In genomic region chr11:86625544-86625943, GRCh38 we compare ENCODE assay signal across 21 cellular contexts. TPM values are rescaled to one million over a fixed set of nuclear protein-coding genes. Genes with fewer than 3 reads are reported as not detected.
DNase-seq lines count a peak whose midpoint lies in the region; ATAC-seq, FAIRE-seq and TF ChIP-seq lines count a peak whose summit lies in the region.
"Had no signal": no experiment of that assay in that cellular context is flagged by ENCODE, and none has a peak within 500 bp of the region (broad histone marks: within the 10 kb centered on the region; RNA-seq: fewer than 3 reads in every experiment).

No MANE protein-coding gene starts in this region.

- H3K9me3 Mint-ChIP-seq in activated naive CD8-positive, alpha-beta T cell treated with anti-CD3 and anti-CD28 coated beads, Interleukin-2, amount 50 U/mL, for 24 hours: no peaks in the 10 kb centered on the region
- H3K9me3 Mint-ChIP-seq in activated CD4-positive, alpha-beta T cell treated with anti-CD3 and anti-CD28 coated beads, Interleukin-2, amount 10 ng/mL, durations not matched to agents 24 days and 14 days: peaks cover 4% of the 10 kb centered on the region
- H3K9me3 Mint-ChIP-seq: CD4-positive, CD25-positive, alpha-beta regulatory T cell had no signal

- no peaks in the 10 kb centered on the region for H3K36me3 ChIP-seq in ascending aorta
- H3K36me3 ChIP-seq: upper lobe of right lung had no signal

- DNase-seq in GM12892 (ENCODE audit: insufficient read length) (no peak), ascending aorta (ENCODE audit: low spot score in 2 of 2) (no peak), NCI-H146 (lab: John Stamatoyannopoulos, UW) (no peak)
- no peak for DNase-seq in activated naive CD8-positive, alpha-beta T cell treated with anti-CD3 and anti-CD28 coated beads, Interleukin-2, amount 50 U/mL, for 24 hours
- DNase-seq in stimulated activated naive CD8-positive, alpha-beta T cell treated with anti-CD3 and anti-CD28 coated beads, Interleukin-15, Interleukin-2, amounts not matched to agents 100 U/mL and 50 U/mL, for 24 hours: no peak
- DNase-seq in activated CD4-positive, alpha-beta T cell treated with anti-CD3 and anti-CD28 coated beads, Interleukin-2, amount 10 ng/mL, durations not matched to agents 24 days and 14 days: no peak
- DNase-seq: activated CD4-positive, alpha-beta T cell treated with anti-CD3 and anti-CD28 coated beads for 1 hour; caudate nucleus; CD4-positive, CD25-positive, alpha-beta regulatory T cell; DMS79; effector CD4-positive, alpha-beta T cell; GOT3; NCI-H1436; NCI-H446 treated with DMSO at 0.1 percent for 48 hours; SHP77 treated with DMSO at 0.1 percent for 48 hours; stimulated activated naive CD4-positive, alpha-beta T cell; upper lobe of right lung had no signal

- no peak overlapping the region for H3K4me3 ChIP-seq in ascending aorta
- H3K4me3 ChIP-seq: skin epidermis, upper lobe of right lung had no signal

- peak; percentile 40 for FAIRE-seq in GM12892 (lab: Jason Lieb, UNC)

- TF ChIP-seq POLR2A in GM12892 (IDR thresholded peaks at IDR 0.05; ENCODE audit: low read depth, low read length): no peak

- H3K4me1 Mint-ChIP-seq in activated naive CD8-positive, alpha-beta T cell treated with anti-CD3 and anti-CD28 coated beads, Interleukin-2, amount 50 U/mL, for 24 hours: no peaks in the 10 kb centered on the region
- H3K4me1 Mint-ChIP-seq in activated CD4-positive, alpha-beta T cell treated with anti-CD3 and anti-CD28 coated beads, Interleukin-2, amount 10 ng/mL, durations not matched to agents 24 days and 14 days: no peaks in the 10 kb centered on the region
- H3K4me1 Mint-ChIP-seq: CD4-positive, CD25-positive, alpha-beta regulatory T cell had no signal

- H3K4me1 ChIP-seq in ascending aorta: peaks cover 20 to 58% of the 10 kb centered on the region in 2 donors

- no peaks in the 10 kb centered on the region for H3K27me3 ChIP-seq in ascending aorta
- H3K27me3 ChIP-seq: upper lobe of right lung had no signal

- H3K27ac ChIP-seq in ascending aorta: peak overlapping the region; percentile 24 to 67
- H3K27ac ChIP-seq: upper lobe of right lung had no signal

- intact Hi-C loops in ascending aorta (cut with DNase I): no loop called here
- intact Hi-C loops in activated CD4-positive, alpha-beta T cell treated with anti-CD3 and anti-CD28 coated beads, Interleukin-2, amount 10 ng/mL, durations not matched to agents 24 days and 14 days (cut with micrococcal nuclease): no loop called here

- no peak overlapping the region for H3K4me3 Mint-ChIP-seq in activated naive CD8-positive, alpha-beta T cell treated with anti-CD3 and anti-CD28 coated beads, Interleukin-2, amount 50 U/mL, for 24 hours
- H3K4me3 Mint-ChIP-seq in activated CD4-positive, alpha-beta T cell treated with anti-CD3 and anti-CD28 coated beads, Interleukin-2, amount 10 ng/mL, durations not matched to agents 24 days and 14 days: no peak overlapping the region
- H3K4me3 Mint-ChIP-seq: CD4-positive, CD25-positive, alpha-beta regulatory T cell had no signal

- H3K27me3 Mint-ChIP-seq in activated naive CD8-positive, alpha-beta T cell treated with anti-CD3 and anti-CD28 coated beads, Interleukin-2, amount 50 U/mL, for 24 hours: no peaks in the 10 kb centered on the region
- peaks cover 11% of the 10 kb centered on the region for H3K27me3 Mint-ChIP-seq in activated CD4-positive, alpha-beta T cell treated with anti-CD3 and anti-CD28 coated beads, Interleukin-2, amount 10 ng/mL, durations not matched to agents 24 days and 14 days

- ATAC-seq in GM19025 (IDR thresholded peaks at IDR 0.05; ENCODE audit: low read depth, unreplicated experiment): peak; percentile 82
- peak; percentile 90 for ATAC-seq in HG02852 (IDR thresholded peaks at IDR 0.05; ENCODE audit: unreplicated experiment)
- no peak for ATAC-seq in activated naive CD8-positive, alpha-beta T cell treated with anti-CD3 and anti-CD28 coated beads, Interleukin-2, amount 50 U/mL, for 24 hours
- ATAC-seq in stimulated activated naive CD8-positive, alpha-beta T cell treated with anti-CD3 and anti-CD28 coated beads, Interleukin-15, Interleukin-2, amounts not matched to agents 100 U/mL and 50 U/mL, for 24 hours: no peak
- ATAC-seq: left lobe of liver, upper lobe of right lung had no signal

- TF ChIP-seq CTCF in ascending aorta (IDR thresholded peaks at IDR 0.05): no peak

- no peak overlapping the region for H3K27ac Mint-ChIP-seq in activated naive CD8-positive, alpha-beta T cell treated with anti-CD3 and anti-CD28 coated beads, Interleukin-2, amount 50 U/mL, for 24 hours
- no peak overlapping the region for H3K27ac Mint-ChIP-seq in activated CD4-positive, alpha-beta T cell treated with anti-CD3 and anti-CD28 coated beads, Interleukin-2, amount 10 ng/mL, durations not matched to agents 24 days and 14 days
- H3K27ac Mint-ChIP-seq: CD4-positive, CD25-positive, alpha-beta regulatory T cell had no signal

- no peaks in the 10 kb centered on the region for H3K9me3 ChIP-seq in ascending aorta
- H3K9me3 ChIP-seq: upper lobe of right lung had no signal

- no peaks in the 10 kb centered on the region for H3K36me3 Mint-ChIP-seq in activated naive CD8-positive, alpha-beta T cell treated with anti-CD3 and anti-CD28 coated beads, Interleukin-2, amount 50 U/mL, for 24 hours (ENCODE audit: low read depth)
- peaks cover 2% of the 10 kb centered on the region for H3K36me3 Mint-ChIP-seq in activated CD4-positive, alpha-beta T cell treated with anti-CD3 and anti-CD28 coated beads, Interleukin-2, amount 10 ng/mL, durations not matched to agents 24 days and 14 days (ENCODE audit: low read depth)
- H3K36me3 Mint-ChIP-seq: CD4-positive, CD25-positive, alpha-beta regulatory T cell had no signal

RNA-seq across cellular contexts. Expression of gene ME3, which starts 46.9 kb away (rescaled TPM):
- 0.45 TPM for polyA plus RNA-seq in GM12892 (2012; ENCODE audit: missing spikeins)
- 34.2 TPM for total RNA-seq in ascending aorta
- 12.2 and 12.9 TPM in 2 replicates for total RNA-seq in activated CD4-positive, alpha-beta T cell treated with anti-CD3 and anti-CD28 coated beads, Interleukin-2, amount 10 ng/mL, durations not matched to agents 24 days and 14 days

Comparison
In these comparisons a context has a peak if more than half of its experiments do, and no peak if none do; other contexts are left out.
1. ATAC-seq: peak in GM19025 (single experiment) and HG02852 (single experiment); none in activated naive CD8-positive, alpha-beta T cell treated with anti-CD3 and anti-CD28 coated beads, Interleukin-2, amount 50 U/mL, for 24 hours (single experiment) and stimulated activated naive CD8-positive, alpha-beta T cell treated with anti-CD3 and anti-CD28 coated beads, Interleukin-15, Interleukin-2, amounts not matched to agents 100 U/mL and 50 U/mL, for 24 hours (single experiment).